ENCODE assay signal across 1 cellular context in the genomic region with DNA sequence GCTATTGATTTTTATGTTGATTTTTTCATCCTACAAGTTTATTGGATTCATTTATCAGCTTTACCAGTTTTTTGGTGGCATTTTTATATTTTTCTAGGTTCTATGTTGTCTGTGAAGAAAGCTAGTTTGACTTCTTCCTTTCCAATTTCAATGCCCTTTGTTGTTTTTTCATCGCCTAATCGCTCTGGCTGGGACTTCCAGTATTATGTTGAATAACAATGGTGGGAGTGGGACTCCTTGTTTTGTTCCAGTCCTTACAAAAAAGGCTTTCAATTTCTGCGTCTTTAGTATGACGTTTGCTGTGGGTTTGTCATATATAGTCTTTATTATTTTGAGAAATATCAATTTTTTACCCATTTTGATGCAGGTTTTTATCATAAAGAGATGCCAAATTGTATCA.
TF ChIP-seq lines count a peak whose summit lies in the region.

No MANE protein-coding gene starts in this region.

TF ChIP-seq in GM23338, 12 proteins besides CTCF, POLR2A, EP300 and RAD21 (continued from another document):
- TF ChIP-seq, protein P1, sequence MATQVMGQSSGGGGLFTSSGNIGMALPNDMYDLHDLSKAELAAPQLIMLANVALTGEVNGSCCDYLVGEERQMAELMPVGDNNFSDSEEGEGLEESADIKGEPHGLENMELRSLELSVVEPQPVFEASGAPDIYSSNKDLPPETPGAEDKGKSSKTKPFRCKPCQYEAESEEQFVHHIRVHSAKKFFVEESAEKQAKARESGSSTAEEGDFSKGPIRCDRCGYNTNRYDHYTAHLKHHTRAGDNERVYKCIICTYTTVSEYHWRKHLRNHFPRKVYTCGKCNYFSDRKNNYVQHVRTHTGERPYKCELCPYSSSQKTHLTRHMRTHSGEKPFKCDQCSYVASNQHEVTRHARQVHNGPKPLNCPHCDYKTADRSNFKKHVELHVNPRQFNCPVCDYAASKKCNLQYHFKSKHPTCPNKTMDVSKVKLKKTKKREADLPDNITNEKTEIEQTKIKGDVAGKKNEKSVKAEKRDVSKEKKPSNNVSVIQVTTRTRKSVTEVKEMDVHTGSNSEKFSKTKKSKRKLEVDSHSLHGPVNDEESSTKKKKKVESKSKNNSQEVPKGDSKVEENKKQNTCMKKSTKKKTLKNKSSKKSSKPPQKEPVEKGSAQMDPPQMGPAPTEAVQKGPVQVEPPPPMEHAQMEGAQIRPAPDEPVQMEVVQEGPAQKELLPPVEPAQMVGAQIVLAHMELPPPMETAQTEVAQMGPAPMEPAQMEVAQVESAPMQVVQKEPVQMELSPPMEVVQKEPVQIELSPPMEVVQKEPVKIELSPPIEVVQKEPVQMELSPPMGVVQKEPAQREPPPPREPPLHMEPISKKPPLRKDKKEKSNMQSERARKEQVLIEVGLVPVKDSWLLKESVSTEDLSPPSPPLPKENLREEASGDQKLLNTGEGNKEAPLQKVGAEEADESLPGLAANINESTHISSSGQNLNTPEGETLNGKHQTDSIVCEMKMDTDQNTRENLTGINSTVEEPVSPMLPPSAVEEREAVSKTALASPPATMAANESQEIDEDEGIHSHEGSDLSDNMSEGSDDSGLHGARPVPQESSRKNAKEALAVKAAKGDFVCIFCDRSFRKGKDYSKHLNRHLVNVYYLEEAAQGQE (IDR thresholded peaks at IDR 0.05; ENCODE audit: unreplicated experiment), result no peak
- no peak for TF ChIP-seq NANOG (IDR thresholded peaks at IDR 0.05; ENCODE audit: borderline replicate concordance)
